ENCODE assay signal across 21 cellular contexts in the genomic region with DNA sequence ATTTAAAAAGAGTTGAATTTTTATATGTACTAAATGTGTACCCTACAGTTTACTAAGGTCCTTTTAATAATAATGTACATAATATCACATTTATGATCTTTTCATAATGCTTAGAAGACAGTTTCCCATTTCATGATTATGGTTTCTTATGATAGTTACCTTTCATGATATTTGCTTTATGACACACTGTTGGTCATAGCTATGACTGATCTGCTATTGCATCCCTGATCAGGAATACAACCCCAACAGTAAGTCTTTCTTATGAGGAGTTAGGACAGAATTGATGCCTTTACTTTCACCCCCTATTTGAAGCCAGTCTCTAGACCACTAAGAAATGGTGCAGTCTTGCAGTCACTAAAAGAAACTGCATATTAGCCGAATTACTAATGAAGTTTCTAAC.
"Had no signal": no experiment of that assay in that cellular context is flagged by ENCODE, and none has a peak within 500 bp of the region (broad histone marks: within the 10 kb centered on the region; RNA-seq: fewer than 3 reads in every experiment).

No MANE protein-coding gene starts in this region.

- H3K4me3 Mint-ChIP-seq: activated B cell treated with CpG ODN at 0.5 μM for 24 hours; activated CD4-positive, alpha-beta memory T cell treated with anti-CD3 and anti-CD28 coated beads for 36 hours; activated naive CD8-positive, alpha-beta T cell treated with anti-CD3 and anti-CD28 coated beads for 36 hours; central memory CD8-positive, alpha-beta T cell; endodermal cell; natural killer cell; stimulated activated memory B cell treated with anti-CD40 and anti-IgM and Interleukin-4, amounts not matched to agents 10 μg/mL and 1 μg/mL and 100 μg/mL, for 72 hours; T-helper 2 cell treated with Interferon-gamma antibody and Interleukin-4, amounts not matched to agents 5 μg/mL and 100 μg/mL, for 36 hours had no signal

- H3K27ac Mint-ChIP-seq: activated B cell treated with CpG ODN at 0.5 μM for 24 hours; activated CD4-positive, alpha-beta memory T cell treated with anti-CD3 and anti-CD28 coated beads for 36 hours; activated naive CD8-positive, alpha-beta T cell treated with anti-CD3 and anti-CD28 coated beads for 36 hours; endodermal cell; natural killer cell; stimulated activated memory B cell treated with anti-CD40 and anti-IgM and Interleukin-4, amounts not matched to agents 10 μg/mL and 1 μg/mL and 100 μg/mL, for 72 hours; T-helper 2 cell treated with Interferon-gamma antibody and Interleukin-4, amounts not matched to agents 5 μg/mL and 100 μg/mL, for 36 hours had no signal

- H3K36me3 Mint-ChIP-seq: activated CD4-positive, alpha-beta memory T cell treated with anti-CD3 and anti-CD28 coated beads for 36 hours; activated naive CD8-positive, alpha-beta T cell treated with anti-CD3 and anti-CD28 coated beads for 36 hours; natural killer cell; stimulated activated memory B cell treated with anti-CD40 and anti-IgM and Interleukin-4, amounts not matched to agents 10 μg/mL and 1 μg/mL and 100 μg/mL, for 72 hours had no signal

- DNase-seq: activated B cell treated with CpG ODN at 0.5 μM for 24 hours; activated CD4-positive, alpha-beta memory T cell treated with anti-CD3 and anti-CD28 coated beads for 36 hours; activated CD4-positive, alpha-beta T cell treated with anti-CD3 and anti-CD28 coated beads for 4 hours; activated naive CD4-positive, alpha-beta T cell; activated naive CD8-positive, alpha-beta T cell treated with anti-CD3 and anti-CD28 coated beads for 36 hours; activated T-cell treated with anti-CD3 and anti-CD28 coated beads for 4 hours; amniotic stem cell; colonic mucosa; endodermal cell; glutamatergic neuron; hypothalamus; islet precursor cell; lower lobe of right lung; natural killer cell; stimulated activated CD4-positive, alpha-beta T cell treated with anti-CD3 and anti-CD28 coated beads, Interleukin-4, amount 100 ng/mL, for 24 hours; upper lobe of right lung had no signal

- ATAC-seq: esophagus mucosa; lower lobe of right lung; natural killer cell; sciatic nerve; stimulated activated memory B cell treated with anti-CD40 and anti-IgM and Interleukin-4, amounts not matched to agents 10 μg/mL and 1 μg/mL and 100 μg/mL, for 72 hours; upper lobe of right lung had no signal

- H3K4me1 Mint-ChIP-seq: activated B cell treated with CpG ODN at 0.5 μM for 24 hours; activated naive CD8-positive, alpha-beta T cell treated with anti-CD3 and anti-CD28 coated beads for 36 hours; central memory CD8-positive, alpha-beta T cell; natural killer cell; stimulated activated memory B cell treated with anti-CD40 and anti-IgM and Interleukin-4, amounts not matched to agents 10 μg/mL and 1 μg/mL and 100 μg/mL, for 72 hours had no signal

- H3K9me3 Mint-ChIP-seq: activated CD4-positive, alpha-beta memory T cell treated with anti-CD3 and anti-CD28 coated beads for 36 hours; central memory CD8-positive, alpha-beta T cell; endodermal cell; natural killer cell; stimulated activated memory B cell treated with anti-CD40 and anti-IgM and Interleukin-4, amounts not matched to agents 10 μg/mL and 1 μg/mL and 100 μg/mL, for 72 hours; T-helper 2 cell treated with Interferon-gamma antibody and Interleukin-4, amounts not matched to agents 5 μg/mL and 100 μg/mL, for 36 hours had no signal

- H3K4me3 ChIP-seq: colonic mucosa, lower lobe of right lung, upper lobe of right lung had no signal

- H3K27me3 Mint-ChIP-seq: activated B cell treated with CpG ODN at 0.5 μM for 24 hours; activated CD4-positive, alpha-beta memory T cell treated with anti-CD3 and anti-CD28 coated beads for 36 hours; activated naive CD8-positive, alpha-beta T cell treated with anti-CD3 and anti-CD28 coated beads for 36 hours; central memory CD8-positive, alpha-beta T cell; stimulated activated memory B cell treated with anti-CD40 and anti-IgM and Interleukin-4, amounts not matched to agents 10 μg/mL and 1 μg/mL and 100 μg/mL, for 72 hours had no signal
